ENCODE assay signal across 8 cellular contexts in genomic region chr2:43106767-43107527, GRCh38.
A peak's percentile ranks its signal among the peaks of the same experiment; 100 is the strongest.
DNase-seq lines count a peak whose midpoint lies in the region; ATAC-seq and TF ChIP-seq lines count a peak whose summit lies in the region.

No MANE protein-coding gene starts in this region.

- peaks cover 0 to 5% (median under 1%) of the 10 kb centered on the region in 4 donors for H3K4me1 Mint-ChIP-seq in CD4-positive, CD25-positive, alpha-beta regulatory T cell
- peaks cover 79% of the 10 kb centered on the region for H3K4me1 Mint-ChIP-seq in dendritic cell treated with granulocyte-macrophage colony-stimulating factor and Interleukin-4, amounts not matched to agents 40 ng/mL and 50 ng/mL, for 4 days (ENCODE audit: low read depth)
- H3K4me1 Mint-ChIP-seq in naive thymus-derived CD8-positive, alpha-beta T cell: peaks cover 20 to 70% (median 51%) of the 10 kb centered on the region in 4 donors
- H3K4me1 Mint-ChIP-seq in activated CD4-positive, alpha-beta memory T cell treated with anti-CD3 and anti-CD28 coated beads for 36 hours (ENCODE audit: low read depth): no peaks in the 10 kb centered on the region

- peak overlapping the region in 2 of 3 donors; percentile 63 to 67 for H3K27ac Mint-ChIP-seq in CD4-positive, CD25-positive, alpha-beta regulatory T cell
- H3K27ac Mint-ChIP-seq in dendritic cell treated with granulocyte-macrophage colony-stimulating factor and Interleukin-4, amounts not matched to agents 40 ng/mL and 50 ng/mL, for 4 days: peak overlapping the region; percentile 92
- peak overlapping the region in 8 of 10 donors; percentile 15 to 87 (median 74) for H3K27ac Mint-ChIP-seq in naive thymus-derived CD8-positive, alpha-beta T cell
- no peak overlapping the region for H3K27ac Mint-ChIP-seq in activated CD4-positive, alpha-beta memory T cell treated with anti-CD3 and anti-CD28 coated beads for 36 hours

- DNase-seq in CD4-positive, CD25-positive, alpha-beta regulatory T cell: no peak
- DNase-seq in naive thymus-derived CD8-positive, alpha-beta T cell: no peak
- DNase-seq in COLO668 (lab: John Stamatoyannopoulos, UW; ENCODE audit: unreplicated experiment): no peak
- DNase-seq in GDM1 (lab: John Stamatoyannopoulos, UW): no peak
- no peak for DNase-seq in activated CD4-positive, alpha-beta memory T cell treated with anti-CD3 and anti-CD28 coated beads for 36 hours

- POLR2A ChIA-PET in naive thymus-derived CD8-positive, alpha-beta T cell (lab: Charles Lee): interaction anchor here (0.6 to 1.8 kb wide), 2 partner anchors 8 to 156 kb away, joined by 3 read pairs; no protein-coding TSS in a partner anchor
- POLR2A ChIA-PET in activated CD4-positive, alpha-beta memory T cell treated with anti-CD3 and anti-CD28 coated beads for 36 hours (lab: Charles Lee): no interaction called here

- H3F3A ChIP-seq in Loucy (ENCODE audit: low read depth): no peaks in the 10 kb centered on the region

- no peak overlapping the region for H3K27ac ChIP-seq in CD4-positive, CD25-positive, alpha-beta regulatory T cell (ENCODE audit: insufficient read depth, low read length, poor library complexity, severe bottlenecking)

- intact Hi-C loops in dendritic cell treated with granulocyte-macrophage colony-stimulating factor and Interleukin-4, amounts not matched to agents 40 ng/mL and 50 ng/mL, for 4 days (cut with micrococcal nuclease): loop anchor here (2.0 to 10.0 kb wide), 3 partner anchors 22 to 52 kb away; no protein-coding TSS in a partner anchor
- intact Hi-C loops in activated CD4-positive, alpha-beta memory T cell treated with anti-CD3 and anti-CD28 coated beads for 36 hours (cut with micrococcal nuclease): no loop called here

- H2AFZ ChIP-seq in Loucy (ENCODE audit: low read length): peak overlapping the region; percentile 44

- peak in 1 of 2 donors; percentile 24 for ATAC-seq in CD4-positive, CD25-positive, alpha-beta regulatory T cell (ENCODE audit: low read depth in 2 of 2)
- ATAC-seq in naive thymus-derived CD8-positive, alpha-beta T cell: peak in 1 of 2 donors; percentile 37
- no peak for ATAC-seq in HG02642 (IDR thresholded peaks at IDR 0.05; ENCODE audit: poor library complexity, unreplicated experiment)

- no peaks in the 10 kb centered on the region for H4K20me1 ChIP-seq in Loucy (ENCODE audit: insufficient read depth, low read length, poor library complexity, severe bottlenecking)

- no peaks in the 10 kb centered on the region for H3K79me2 ChIP-seq in Loucy (ENCODE audit: insufficient read depth, low read length)

- H3K27me3 ChIP-seq in CD4-positive, CD25-positive, alpha-beta regulatory T cell (ENCODE audit: control insufficient read depth, insufficient read depth, low read length): no peaks in the 10 kb centered on the region
- H3K27me3 ChIP-seq in Loucy (ENCODE audit: insufficient read depth, low read length, poor library complexity, severe bottlenecking): no peaks in the 10 kb centered on the region

- CTCF ChIA-PET in activated CD4-positive, alpha-beta memory T cell treated with anti-CD3 and anti-CD28 coated beads for 36 hours (lab: Charles Lee): no interaction called here

- H3K36me3 Mint-ChIP-seq in CD4-positive, CD25-positive, alpha-beta regulatory T cell: no peaks in the 10 kb centered on the region
- H3K36me3 Mint-ChIP-seq in dendritic cell treated with granulocyte-macrophage colony-stimulating factor and Interleukin-4, amounts not matched to agents 40 ng/mL and 50 ng/mL, for 4 days (ENCODE audit: low read depth): no peaks in the 10 kb centered on the region
- peaks cover 6 to 8% (median 8%) of the 10 kb centered on the region in 3 donors for H3K36me3 Mint-ChIP-seq in naive thymus-derived CD8-positive, alpha-beta T cell
- H3K36me3 Mint-ChIP-seq in activated CD4-positive, alpha-beta memory T cell treated with anti-CD3 and anti-CD28 coated beads for 36 hours: no peaks in the 10 kb centered on the region

- peaks cover 0 to 5% (median 0%) of the 10 kb centered on the region in 7 donors for H3K9me3 Mint-ChIP-seq in CD4-positive, CD25-positive, alpha-beta regulatory T cell
- peaks cover 8% of the 10 kb centered on the region for H3K9me3 Mint-ChIP-seq in dendritic cell treated with granulocyte-macrophage colony-stimulating factor and Interleukin-4, amounts not matched to agents 40 ng/mL and 50 ng/mL, for 4 days
- peaks cover 0 to 10% (median 0%) of the 10 kb centered on the region in 9 donors for H3K9me3 Mint-ChIP-seq in naive thymus-derived CD8-positive, alpha-beta T cell
- H3K9me3 Mint-ChIP-seq in activated CD4-positive, alpha-beta memory T cell treated with anti-CD3 and anti-CD28 coated beads for 36 hours: no peaks in the 10 kb centered on the region

- H3K9ac ChIP-seq in Loucy (ENCODE audit: low read depth, low read length, poor library complexity, severe bottlenecking): peak overlapping the region; percentile 69

- H3K4me2 ChIP-seq in Loucy (ENCODE audit: low read depth, low read length, poor library complexity, severe bottlenecking): peak overlapping the region; percentile 63

- H3K27me3 Mint-ChIP-seq in CD4-positive, CD25-positive, alpha-beta regulatory T cell: no peaks in the 10 kb centered on the region
- H3K27me3 Mint-ChIP-seq in dendritic cell treated with granulocyte-macrophage colony-stimulating factor and Interleukin-4, amounts not matched to agents 40 ng/mL and 50 ng/mL, for 4 days: no peaks in the 10 kb centered on the region
- H3K27me3 Mint-ChIP-seq in naive thymus-derived CD8-positive, alpha-beta T cell: no peaks in the 10 kb centered on the region
- H3K27me3 Mint-ChIP-seq in activated CD4-positive, alpha-beta memory T cell treated with anti-CD3 and anti-CD28 coated beads for 36 hours: no peaks in the 10 kb centered on the region

- H3K4me3 Mint-ChIP-seq in CD4-positive, CD25-positive, alpha-beta regulatory T cell: no peak overlapping the region
- H3K4me3 Mint-ChIP-seq in dendritic cell treated with granulocyte-macrophage colony-stimulating factor and Interleukin-4, amounts not matched to agents 40 ng/mL and 50 ng/mL, for 4 days: peak overlapping the region; percentile 41
- peak overlapping the region in 2 of 10 donors; percentile 24 to 42 for H3K4me3 Mint-ChIP-seq in naive thymus-derived CD8-positive, alpha-beta T cell
- H3K4me3 Mint-ChIP-seq in activated CD4-positive, alpha-beta memory T cell treated with anti-CD3 and anti-CD28 coated beads for 36 hours: no peak overlapping the region

- H3K4me3 ChIP-seq in CD4-positive, CD25-positive, alpha-beta regulatory T cell (ENCODE audit: low read depth, low read length): no peak overlapping the region
- no peak overlapping the region for H3K4me3 ChIP-seq in Loucy (ENCODE audit: low read length, poor library complexity, severe bottlenecking)

- H3K9me2 ChIP-seq in Loucy (replicated peaks; ENCODE audit: low read depth, low read length): no peaks in the 10 kb centered on the region

- H3K4me1 ChIP-seq in CD4-positive, CD25-positive, alpha-beta regulatory T cell (ENCODE audit: control insufficient read depth, insufficient read depth, low read length, poor library complexity, severe bottlenecking): no peaks in the 10 kb centered on the region
- H3K4me1 ChIP-seq in Loucy (ENCODE audit: insufficient read depth, low read length, poor library complexity, severe bottlenecking): peaks cover 24% of the 10 kb centered on the region

- no peaks in the 10 kb centered on the region for H3K36me3 ChIP-seq in CD4-positive, CD25-positive, alpha-beta regulatory T cell (ENCODE audit: control insufficient read depth, insufficient read depth, low read length)
- H3K36me3 ChIP-seq in Loucy (ENCODE audit: insufficient read depth, low read length): no peaks in the 10 kb centered on the region

- H3K9me3 ChIP-seq in CD4-positive, CD25-positive, alpha-beta regulatory T cell (ENCODE audit: control insufficient read depth in 2 of 2, low read length in 2 of 2): no peaks in the 10 kb centered on the region
- no peaks in the 10 kb centered on the region for H3K9me3 ChIP-seq in Loucy (ENCODE audit: insufficient read depth, low read depth, low read length)

- TF ChIP-seq CTCF in Loucy (conservative IDR thresholded peaks at IDR 0.05; ENCODE audit: low read length): no peak
